Comparison of ENCODE assay signal across 11 cellular contexts in genomic region chr12:71730936-71731335, GRCh38.
"Had no signal": no experiment of that assay in that cellular context is flagged by ENCODE, and none has a peak within 500 bp of the region (broad histone marks: within the 10 kb centered on the region; RNA-seq: fewer than 3 reads in every experiment).

No MANE protein-coding gene starts in this region.

- H3K4me3 ChIP-seq: lung, neural progenitor cell, pancreas, thyroid gland had no signal

- H3K27ac ChIP-seq: neural progenitor cell, pancreas, thyroid gland had no signal

- H3K9me3 ChIP-seq: pancreas, thyroid gland had no signal

- H3K27me3 ChIP-seq: neural progenitor cell, pancreas, thyroid gland had no signal

- H3K4me1 ChIP-seq: neural progenitor cell, pancreas, thyroid gland had no signal

- H3K36me3 ChIP-seq: neural progenitor cell, pancreas, thyroid gland had no signal

- ATAC-seq: activated CD4-positive, CD25-positive, alpha-beta regulatory T cell treated with anti-CD3 and anti-CD28 coated beads, Interleukin-2, amount 50 U/mL, for 24 hours; pancreas; stimulated activated naive B cell treated with anti-CD40 and anti-IgM and Interleukin-4, amounts not matched to agents 10 μg/mL and 1 μg/mL and 100 μg/mL, for 72 hours had no signal

- DNase-seq: activated naive CD4-positive, alpha-beta T cell; aorta; dermis blood vessel endothelial cell; left colon; pancreas; stimulated activated CD4-positive, alpha-beta T cell treated with anti-CD3 and anti-CD28 coated beads, Interleukin-4, amount 100 ng/mL, for 1 hour; stimulated activated naive B cell treated with anti-CD40 and anti-IgM and Interleukin-4, amounts not matched to agents 10 μg/mL and 1 μg/mL and 100 μg/mL, for 72 hours; thyroid gland had no signal
